7 cellular contexts compared by ENCODE assay signal in the genomic region with DNA sequence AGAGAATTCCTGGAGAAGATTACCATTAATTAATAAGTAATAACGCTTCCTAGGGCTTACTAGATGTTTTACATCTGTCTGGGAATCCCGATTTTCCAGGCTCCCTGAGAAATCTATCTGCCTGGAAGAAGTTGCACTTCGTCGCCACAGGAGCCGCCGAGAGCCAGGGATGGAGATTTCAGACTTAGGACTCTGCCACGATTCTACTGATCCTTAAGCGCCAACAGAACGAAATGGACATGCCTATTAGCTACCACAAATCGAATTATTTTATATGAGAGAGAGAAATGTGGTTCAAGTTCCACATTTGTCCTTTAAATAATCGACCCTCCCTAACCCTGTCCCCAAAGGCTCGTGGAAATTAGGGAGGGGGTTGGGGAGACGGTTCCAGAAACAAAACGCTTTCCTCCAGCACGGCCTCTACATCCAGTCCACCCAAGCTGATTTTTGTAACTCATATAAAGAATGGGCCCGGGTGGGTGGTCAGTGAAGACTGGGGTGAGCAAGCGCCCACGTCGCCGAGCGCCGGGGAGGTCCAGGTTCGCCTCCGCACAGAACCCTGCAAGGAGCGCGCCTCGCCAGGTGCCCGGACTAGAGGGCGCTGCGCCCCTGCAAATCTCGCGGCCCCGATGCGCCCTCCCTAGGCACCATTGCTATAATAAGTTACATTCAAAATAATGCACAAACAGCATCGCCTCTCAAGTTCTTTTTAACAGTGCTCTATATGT.
A peak's percentile ranks its signal among the peaks of the same experiment; 100 is the strongest.
DNase-seq lines count a peak whose midpoint lies in the region; ATAC-seq lines count a peak whose summit lies in the region.

No MANE protein-coding gene starts in this region.

- H3K27ac ChIP-seq in angular gyrus (ENCODE audit: low read depth, low read length): peak overlapping the region; percentile 35

- H3K4me3 ChIP-seq in GM08714 (ENCODE audit: low read length): peak overlapping the region; percentile 51

- DNase-seq in NCI-H128 (lab: John Stamatoyannopoulos, UW; ENCODE audit: unreplicated experiment) (peak; percentile 7), hepatic stellate cell (ENCODE audit: low spot score) (peak; percentile 87), putamen (ENCODE audit: low spot score) (peak; percentile 67)

- no peak for ATAC-seq in GM21381 (IDR thresholded peaks at IDR 0.05; ENCODE audit: unreplicated experiment)
- ATAC-seq in HG03108 (IDR thresholded peaks at IDR 0.05; ENCODE audit: unreplicated experiment): no peak

Comparison
In these comparisons a context has a peak if more than half of its experiments do, and no peak if none do; other contexts are left out.
1. DNase-seq: peak in every context shown above with its lines; median percentile 87 in hepatic stellate cell; 67 in putamen; 7 in NCI-H128.